Comparison of ENCODE assay signal across 9 cellular contexts in genomic region chr10:129057856-129058663, GRCh38.
A peak's percentile ranks its signal among the peaks of the same experiment; 100 is the strongest.
DNase-seq lines count a peak whose midpoint lies in the region; ATAC-seq and TF ChIP-seq lines count a peak whose summit lies in the region.
"Had no signal": no experiment of that assay in that cellular context is flagged by ENCODE, and none has a peak within 500 bp of the region (broad histone marks: within the 10 kb centered on the region; RNA-seq: fewer than 3 reads in every experiment).

No MANE protein-coding gene starts in this region.

- DNase-seq in activated T-cell treated with anti-CD3 and anti-CD28 coated beads for 24 hours (ENCODE audit: low read depth) (peak; percentile 16), nephron progenitor cell (no peak), NCI-H345 (lab: John Stamatoyannopoulos, UW) (no peak), NCI-H510A (lab: John Stamatoyannopoulos, UW) (no peak)
- no peak for DNase-seq in activated T-cell treated with anti-CD3 and anti-CD28 coated beads, Interleukin-2, amount 50 U/mL, for 24 hours
- DNase-seq in activated T-helper 1 cell treated with anti-CD3 and anti-CD28 coated beads, Interleukin-12 subunit alpha, Interleukin-12 subunit beta, Interleukin-2, Interleukin-4 antibody, amounts not matched to agents 30 ng/mL and 10 ng/mL and 1 ng/mL, durations not matched to agents 14 hours and 24 hours and 36 hours (ENCODE audit: low spot score) = peak; percentile 46
- DNase-seq in stimulated activated naive CD8-positive, alpha-beta T cell treated with anti-CD3 and anti-CD28 coated beads, Interleukin-15, Interleukin-2, amounts not matched to agents 100 U/mL and 50 U/mL, for 24 hours = peak; percentile 34
- DNase-seq: Kasumi-1 had no signal

- TF ChIP-seq CTCF in nephron progenitor cell (IDR thresholded peaks at IDR 0.05) = no peak

- H3K27ac Mint-ChIP-seq in activated T-cell treated with anti-CD3 and anti-CD28 coated beads, Interleukin-2, amount 50 U/mL, for 24 hours = no peak overlapping the region
- H3K27ac Mint-ChIP-seq in activated T-helper 1 cell treated with anti-CD3 and anti-CD28 coated beads, Interleukin-12 subunit alpha, Interleukin-12 subunit beta, Interleukin-2, Interleukin-4 antibody, amounts not matched to agents 30 ng/mL and 10 ng/mL and 1 ng/mL, durations not matched to agents 14 hours and 24 hours and 36 hours = peak overlapping the region; percentile 8
- H3K27ac Mint-ChIP-seq in nephron progenitor cell = no peak overlapping the region

- no peaks in the 10 kb centered on the region for H3K36me3 Mint-ChIP-seq in activated T-cell treated with anti-CD3 and anti-CD28 coated beads, Interleukin-2, amount 50 U/mL, for 24 hours (ENCODE audit: low read depth)
- no peaks in the 10 kb centered on the region for H3K36me3 Mint-ChIP-seq in activated T-helper 1 cell treated with anti-CD3 and anti-CD28 coated beads, Interleukin-12 subunit alpha, Interleukin-12 subunit beta, Interleukin-2, Interleukin-4 antibody, amounts not matched to agents 30 ng/mL and 10 ng/mL and 1 ng/mL, durations not matched to agents 14 hours and 24 hours and 36 hours (ENCODE audit: low read depth)
- H3K36me3 Mint-ChIP-seq in nephron progenitor cell (ENCODE audit: low read depth) = no peaks in the 10 kb centered on the region

- H3K4me3 Mint-ChIP-seq in activated T-cell treated with anti-CD3 and anti-CD28 coated beads, Interleukin-2, amount 50 U/mL, for 24 hours = no peak overlapping the region
- peak overlapping the region; percentile 33 for H3K4me3 Mint-ChIP-seq in activated T-helper 1 cell treated with anti-CD3 and anti-CD28 coated beads, Interleukin-12 subunit alpha, Interleukin-12 subunit beta, Interleukin-2, Interleukin-4 antibody, amounts not matched to agents 30 ng/mL and 10 ng/mL and 1 ng/mL, durations not matched to agents 14 hours and 24 hours and 36 hours
- H3K4me3 Mint-ChIP-seq in nephron progenitor cell = no peak overlapping the region

- H3K4me1 Mint-ChIP-seq in activated T-cell treated with anti-CD3 and anti-CD28 coated beads, Interleukin-2, amount 50 U/mL, for 24 hours (ENCODE audit: low read depth) = peaks cover 23% of the 10 kb centered on the region
- H3K4me1 Mint-ChIP-seq in activated T-helper 1 cell treated with anti-CD3 and anti-CD28 coated beads, Interleukin-12 subunit alpha, Interleukin-12 subunit beta, Interleukin-2, Interleukin-4 antibody, amounts not matched to agents 30 ng/mL and 10 ng/mL and 1 ng/mL, durations not matched to agents 14 hours and 24 hours and 36 hours (ENCODE audit: low read depth) = peaks cover 17% of the 10 kb centered on the region
- H3K4me1 Mint-ChIP-seq in nephron progenitor cell = peaks cover 38% of the 10 kb centered on the region

- peak; percentile 92 for ATAC-seq in HG03354 (IDR thresholded peaks at IDR 0.05; ENCODE audit: poor library complexity, severe bottlenecking, unreplicated experiment)
- ATAC-seq in stimulated activated naive CD8-positive, alpha-beta T cell treated with anti-CD3 and anti-CD28 coated beads, Interleukin-15, Interleukin-2, amounts not matched to agents 100 U/mL and 50 U/mL, for 24 hours = peak; percentile 58

- H3K27me3 Mint-ChIP-seq in activated T-cell treated with anti-CD3 and anti-CD28 coated beads, Interleukin-2, amount 50 U/mL, for 24 hours = no peaks in the 10 kb centered on the region
- H3K27me3 Mint-ChIP-seq in activated T-helper 1 cell treated with anti-CD3 and anti-CD28 coated beads, Interleukin-12 subunit alpha, Interleukin-12 subunit beta, Interleukin-2, Interleukin-4 antibody, amounts not matched to agents 30 ng/mL and 10 ng/mL and 1 ng/mL, durations not matched to agents 14 hours and 24 hours and 36 hours (ENCODE audit: insufficient read depth) = peaks cover 10% of the 10 kb centered on the region
- peaks cover 9% of the 10 kb centered on the region for H3K27me3 Mint-ChIP-seq in nephron progenitor cell (ENCODE audit: low read depth, poor library complexity)

- intact Hi-C loops in activated T-helper 1 cell treated with anti-CD3 and anti-CD28 coated beads, Interleukin-12 subunit alpha, Interleukin-12 subunit beta, Interleukin-2, Interleukin-4 antibody, amounts not matched to agents 30 ng/mL and 10 ng/mL and 1 ng/mL, durations not matched to agents 14 hours and 24 hours and 36 hours (cut with micrococcal nuclease) = no loop called here

- no peaks in the 10 kb centered on the region for H3K9me3 Mint-ChIP-seq in activated T-cell treated with anti-CD3 and anti-CD28 coated beads, Interleukin-2, amount 50 U/mL, for 24 hours
- H3K9me3 Mint-ChIP-seq in activated T-helper 1 cell treated with anti-CD3 and anti-CD28 coated beads, Interleukin-12 subunit alpha, Interleukin-12 subunit beta, Interleukin-2, Interleukin-4 antibody, amounts not matched to agents 30 ng/mL and 10 ng/mL and 1 ng/mL, durations not matched to agents 14 hours and 24 hours and 36 hours = no peaks in the 10 kb centered on the region
- no peaks in the 10 kb centered on the region for H3K9me3 Mint-ChIP-seq in nephron progenitor cell

Comparison
In these comparisons a context has a peak if more than half of its experiments do, and no peak if none do; other contexts are left out.
1. DNase-seq: peak in activated T-cell treated with anti-CD3 and anti-CD28 coated beads for 24 hours (single experiment), activated T-helper 1 cell treated with anti-CD3 and anti-CD28 coated beads, Interleukin-12 subunit alpha, Interleukin-12 subunit beta, Interleukin-2, Interleukin-4 antibody, amounts not matched to agents 30 ng/mL and 10 ng/mL and 1 ng/mL, durations not matched to agents 14 hours and 24 hours and 36 hours (single experiment) and stimulated activated naive CD8-positive, alpha-beta T cell treated with anti-CD3 and anti-CD28 coated beads, Interleukin-15, Interleukin-2, amounts not matched to agents 100 U/mL and 50 U/mL, for 24 hours (single experiment); none in activated T-cell treated with anti-CD3 and anti-CD28 coated beads, Interleukin-2, amount 50 U/mL, for 24 hours (single experiment), nephron progenitor cell (single experiment), NCI-H345 (single experiment) and NCI-H510A (single experiment).